In the genomic region with DNA sequence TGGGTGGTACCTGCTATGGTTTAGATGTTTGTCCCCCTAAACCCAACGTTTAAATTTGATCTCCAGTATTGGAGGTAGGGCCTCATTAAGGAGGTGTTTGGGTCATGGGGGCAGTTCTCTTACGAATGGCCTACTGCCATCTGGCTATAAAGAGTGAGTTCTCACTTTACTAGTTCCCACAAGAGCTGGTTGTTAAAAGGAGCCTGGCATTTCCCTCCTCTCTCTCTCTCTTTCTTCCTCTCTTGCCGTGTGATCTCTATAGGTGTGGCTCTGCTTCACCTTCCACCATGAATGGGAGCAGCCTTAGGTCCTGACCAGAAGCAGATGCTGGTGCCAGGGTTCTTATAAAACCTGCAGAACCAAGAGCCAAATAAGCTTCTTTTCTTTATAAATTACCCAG, we compare ENCODE assay signal across 7 cellular contexts.
"Had no signal": no experiment of that assay in that cellular context is flagged by ENCODE, and none has a peak within 500 bp of the region (broad histone marks: within the 10 kb centered on the region; RNA-seq: fewer than 3 reads in every experiment).

No MANE protein-coding gene starts in this region.

- H3K4me3 Mint-ChIP-seq: GM23338, H9, HFFc6 had no signal

- H3K9me3 Mint-ChIP-seq: GM23338 had no signal

- H3K27ac Mint-ChIP-seq: GM23338, H9, HFFc6 had no signal

- DNase-seq: GM23248, GOT3, H7, H9, HCEC 1CT, HFFc6 had no signal
